Comparison of ENCODE assay signal across 8 cellular contexts in the genomic region with DNA sequence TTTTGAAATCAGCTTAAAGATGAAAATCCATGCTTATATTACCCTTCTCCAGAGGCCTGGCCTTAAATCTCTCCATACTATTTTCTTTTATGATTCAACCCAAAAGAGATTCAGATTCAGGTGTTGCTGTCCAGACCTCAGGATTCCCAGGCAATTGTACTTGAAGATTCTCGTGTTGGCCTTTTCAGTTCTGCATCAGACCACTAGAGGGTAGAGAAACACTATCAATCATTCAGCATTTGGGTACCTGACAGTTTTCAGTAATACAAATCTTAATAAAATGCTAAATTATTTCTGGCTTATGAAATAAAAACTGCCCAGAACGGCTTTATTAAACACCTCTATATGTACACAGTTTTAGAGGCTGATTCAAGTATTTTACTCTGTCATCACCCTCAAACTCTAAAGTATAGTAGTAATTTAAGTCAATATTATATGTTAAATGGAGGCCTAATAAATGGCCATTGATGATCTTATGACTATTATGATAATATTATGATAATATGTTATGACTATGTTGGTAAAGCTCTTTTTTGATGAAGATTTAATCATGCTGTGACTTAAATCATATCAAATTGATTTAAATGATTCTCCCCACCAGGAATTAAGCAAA.
A peak's percentile ranks its signal among the peaks of the same experiment; 100 is the strongest.
DNase-seq lines count a peak whose midpoint lies in the region; ATAC-seq and TF ChIP-seq lines count a peak whose summit lies in the region.

No MANE protein-coding gene starts in this region.

- no peaks in the 10 kb centered on the region for H3K79me1 ChIP-seq in trophoblast cell (ENCODE audit: low read length)

- no peak overlapping the region for H4K91ac ChIP-seq in trophoblast cell (ENCODE audit: low read depth, low read length)

- no peak overlapping the region for H3K14ac ChIP-seq in trophoblast cell (ENCODE audit: low read length)

- no peak overlapping the region for H3K9ac ChIP-seq in trophoblast cell (ENCODE audit: low read length)

- no peak overlapping the region for H2AFZ ChIP-seq in trophoblast cell (ENCODE audit: insufficient read depth, low read length, poor library complexity)

- DNase-seq in AG20443 (ENCODE audit: low spot score) (peak; percentile 68), NCI-H2029 treated with DMSO at 0.1 percent for 48 hours (lab: John Stamatoyannopoulos, UW) (peak; percentile 76), germinal center (ENCODE audit: low spot score) (peak; percentile 19), trophoblast cell (peak; percentile 18 to 79)
- no peak for DNase-seq in stimulated activated CD4-positive, alpha-beta T cell treated with anti-CD3 and anti-CD28 coated beads, Interleukin-2, amount 100 ng/mL, for 48 hours

- H3K9me3 ChIP-seq in trophoblast cell (ENCODE audit: insufficient read depth, low read depth, low read length): peaks cover 5% of the 10 kb centered on the region

- no peak overlapping the region for H3K23ac ChIP-seq in trophoblast cell (ENCODE audit: low read length)

- H2BK120ac ChIP-seq in trophoblast cell (ENCODE audit: insufficient read depth, low read length, poor library complexity): no peak overlapping the region

- H3K27me3 ChIP-seq in trophoblast cell (ENCODE audit: insufficient read depth, low read length): no peaks in the 10 kb centered on the region

- H3K27ac ChIP-seq in VCaP (no peak overlapping the region), trophoblast cell (ENCODE audit: low read depth, low read length) (no peak overlapping the region)

- H3K18ac ChIP-seq in trophoblast cell (ENCODE audit: low read length): no peak overlapping the region

- H2AK5ac ChIP-seq in trophoblast cell (ENCODE audit: low read length): no peak overlapping the region

- peak; percentile 83 for ATAC-seq in HG02852 (IDR thresholded peaks at IDR 0.05; ENCODE audit: unreplicated experiment)

- no peak overlapping the region for H2BK12ac ChIP-seq in trophoblast cell (ENCODE audit: low read length)

- no peak overlapping the region for H3K4ac ChIP-seq in trophoblast cell (ENCODE audit: low read depth, low read length)

- H3K4me1 ChIP-seq in trophoblast cell (ENCODE audit: control insufficient read depth in 1 of 2, insufficient read depth in 2 of 2, low read length in 2 of 2): no peaks in the 10 kb centered on the region

- H4K12ac ChIP-seq in trophoblast cell (ENCODE audit: low read depth, low read length): no peak overlapping the region

- TF ChIP-seq CTCF in GM12873 (IDR thresholded peaks at IDR 0.05; ENCODE audit: insufficient read depth, low read depth, low read length, missing control alignments): peak; percentile 68
- TF ChIP-seq CTCF in VCaP (conservative IDR thresholded peaks at IDR 0.05): peak; percentile 93

- H3K4me2 ChIP-seq in trophoblast cell (ENCODE audit: low read length): no peak overlapping the region

- H4K8ac ChIP-seq in trophoblast cell (ENCODE audit: low read depth, low read length): no peak overlapping the region

- peaks cover 0 to 2% of the 10 kb centered on the region in 2 experiments for H3K36me3 ChIP-seq in trophoblast cell (ENCODE audit: control insufficient read depth in 1 of 2, insufficient read depth in 2 of 2, low read length in 2 of 2)

- no peak overlapping the region for H3K4me3 ChIP-seq in trophoblast cell (ENCODE audit: low read depth, low read length)

- no CpG with 5 or more reads among the region's 2 CpGs for WGBS in trophoblast cell (ENCODE audit: extremely low coverage, insufficient coverage, insufficient read length)

- H3K79me2 ChIP-seq in trophoblast cell (ENCODE audit: control insufficient read depth, insufficient read depth, low read length, poor library complexity): no peaks in the 10 kb centered on the region

- no peak overlapping the region for H2BK5ac ChIP-seq in trophoblast cell (ENCODE audit: low read depth, low read length, poor library complexity)

Comparison
In these comparisons a context has a peak if more than half of its experiments do, and no peak if none do; other contexts are left out.
1. DNase-seq: peak in AG20443 (single experiment), NCI-H2029 treated with DMSO at 0.1 percent for 48 hours (single experiment), germinal center (single experiment) and trophoblast cell (2 of 2); none in stimulated activated CD4-positive, alpha-beta T cell treated with anti-CD3 and anti-CD28 coated beads, Interleukin-2, amount 100 ng/mL, for 48 hours (0 of 2).